1 cellular context compared by ENCODE assay signal in the genomic region with DNA sequence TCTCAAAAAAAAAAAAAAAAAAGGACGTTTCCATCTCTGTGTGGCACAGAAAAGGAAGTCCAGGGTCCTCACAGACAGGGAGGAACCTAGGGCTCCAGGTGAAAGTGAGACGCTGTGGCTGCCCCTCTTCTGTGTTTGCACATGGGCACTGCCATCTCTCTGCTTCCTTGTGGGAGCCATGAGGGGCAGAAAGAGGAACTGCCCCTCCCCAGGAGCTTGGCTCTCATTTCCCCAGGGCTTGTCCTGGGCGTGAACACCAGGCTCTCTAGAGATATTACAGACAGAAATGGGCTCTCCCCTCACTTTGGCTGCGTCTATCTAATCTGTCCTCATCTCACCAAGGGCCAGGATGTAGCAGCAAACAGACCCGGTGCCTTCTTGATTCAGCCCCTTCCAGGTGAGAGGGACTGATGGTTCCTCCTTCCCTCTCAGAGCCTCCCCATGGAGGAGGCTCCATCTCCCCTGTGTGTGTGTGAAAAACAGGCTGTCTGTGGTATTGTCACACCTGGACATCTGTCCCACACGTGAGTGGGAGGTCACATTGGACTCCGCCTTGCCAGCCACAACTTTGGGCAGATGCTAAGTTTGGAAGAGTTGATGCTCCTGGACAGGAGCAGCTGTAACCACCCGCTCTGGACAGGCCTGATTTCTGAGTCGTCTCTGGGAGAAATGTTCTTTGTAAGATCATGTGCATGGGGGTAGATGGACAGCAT.
TF ChIP-seq lines count a peak whose summit lies in the region.

No MANE protein-coding gene starts in this region.

TF ChIP-seq in GM23338, 12 proteins besides CTCF, POLR2A, EP300 and RAD21 (continued from another document):
- TF ChIP-seq, protein P1, sequence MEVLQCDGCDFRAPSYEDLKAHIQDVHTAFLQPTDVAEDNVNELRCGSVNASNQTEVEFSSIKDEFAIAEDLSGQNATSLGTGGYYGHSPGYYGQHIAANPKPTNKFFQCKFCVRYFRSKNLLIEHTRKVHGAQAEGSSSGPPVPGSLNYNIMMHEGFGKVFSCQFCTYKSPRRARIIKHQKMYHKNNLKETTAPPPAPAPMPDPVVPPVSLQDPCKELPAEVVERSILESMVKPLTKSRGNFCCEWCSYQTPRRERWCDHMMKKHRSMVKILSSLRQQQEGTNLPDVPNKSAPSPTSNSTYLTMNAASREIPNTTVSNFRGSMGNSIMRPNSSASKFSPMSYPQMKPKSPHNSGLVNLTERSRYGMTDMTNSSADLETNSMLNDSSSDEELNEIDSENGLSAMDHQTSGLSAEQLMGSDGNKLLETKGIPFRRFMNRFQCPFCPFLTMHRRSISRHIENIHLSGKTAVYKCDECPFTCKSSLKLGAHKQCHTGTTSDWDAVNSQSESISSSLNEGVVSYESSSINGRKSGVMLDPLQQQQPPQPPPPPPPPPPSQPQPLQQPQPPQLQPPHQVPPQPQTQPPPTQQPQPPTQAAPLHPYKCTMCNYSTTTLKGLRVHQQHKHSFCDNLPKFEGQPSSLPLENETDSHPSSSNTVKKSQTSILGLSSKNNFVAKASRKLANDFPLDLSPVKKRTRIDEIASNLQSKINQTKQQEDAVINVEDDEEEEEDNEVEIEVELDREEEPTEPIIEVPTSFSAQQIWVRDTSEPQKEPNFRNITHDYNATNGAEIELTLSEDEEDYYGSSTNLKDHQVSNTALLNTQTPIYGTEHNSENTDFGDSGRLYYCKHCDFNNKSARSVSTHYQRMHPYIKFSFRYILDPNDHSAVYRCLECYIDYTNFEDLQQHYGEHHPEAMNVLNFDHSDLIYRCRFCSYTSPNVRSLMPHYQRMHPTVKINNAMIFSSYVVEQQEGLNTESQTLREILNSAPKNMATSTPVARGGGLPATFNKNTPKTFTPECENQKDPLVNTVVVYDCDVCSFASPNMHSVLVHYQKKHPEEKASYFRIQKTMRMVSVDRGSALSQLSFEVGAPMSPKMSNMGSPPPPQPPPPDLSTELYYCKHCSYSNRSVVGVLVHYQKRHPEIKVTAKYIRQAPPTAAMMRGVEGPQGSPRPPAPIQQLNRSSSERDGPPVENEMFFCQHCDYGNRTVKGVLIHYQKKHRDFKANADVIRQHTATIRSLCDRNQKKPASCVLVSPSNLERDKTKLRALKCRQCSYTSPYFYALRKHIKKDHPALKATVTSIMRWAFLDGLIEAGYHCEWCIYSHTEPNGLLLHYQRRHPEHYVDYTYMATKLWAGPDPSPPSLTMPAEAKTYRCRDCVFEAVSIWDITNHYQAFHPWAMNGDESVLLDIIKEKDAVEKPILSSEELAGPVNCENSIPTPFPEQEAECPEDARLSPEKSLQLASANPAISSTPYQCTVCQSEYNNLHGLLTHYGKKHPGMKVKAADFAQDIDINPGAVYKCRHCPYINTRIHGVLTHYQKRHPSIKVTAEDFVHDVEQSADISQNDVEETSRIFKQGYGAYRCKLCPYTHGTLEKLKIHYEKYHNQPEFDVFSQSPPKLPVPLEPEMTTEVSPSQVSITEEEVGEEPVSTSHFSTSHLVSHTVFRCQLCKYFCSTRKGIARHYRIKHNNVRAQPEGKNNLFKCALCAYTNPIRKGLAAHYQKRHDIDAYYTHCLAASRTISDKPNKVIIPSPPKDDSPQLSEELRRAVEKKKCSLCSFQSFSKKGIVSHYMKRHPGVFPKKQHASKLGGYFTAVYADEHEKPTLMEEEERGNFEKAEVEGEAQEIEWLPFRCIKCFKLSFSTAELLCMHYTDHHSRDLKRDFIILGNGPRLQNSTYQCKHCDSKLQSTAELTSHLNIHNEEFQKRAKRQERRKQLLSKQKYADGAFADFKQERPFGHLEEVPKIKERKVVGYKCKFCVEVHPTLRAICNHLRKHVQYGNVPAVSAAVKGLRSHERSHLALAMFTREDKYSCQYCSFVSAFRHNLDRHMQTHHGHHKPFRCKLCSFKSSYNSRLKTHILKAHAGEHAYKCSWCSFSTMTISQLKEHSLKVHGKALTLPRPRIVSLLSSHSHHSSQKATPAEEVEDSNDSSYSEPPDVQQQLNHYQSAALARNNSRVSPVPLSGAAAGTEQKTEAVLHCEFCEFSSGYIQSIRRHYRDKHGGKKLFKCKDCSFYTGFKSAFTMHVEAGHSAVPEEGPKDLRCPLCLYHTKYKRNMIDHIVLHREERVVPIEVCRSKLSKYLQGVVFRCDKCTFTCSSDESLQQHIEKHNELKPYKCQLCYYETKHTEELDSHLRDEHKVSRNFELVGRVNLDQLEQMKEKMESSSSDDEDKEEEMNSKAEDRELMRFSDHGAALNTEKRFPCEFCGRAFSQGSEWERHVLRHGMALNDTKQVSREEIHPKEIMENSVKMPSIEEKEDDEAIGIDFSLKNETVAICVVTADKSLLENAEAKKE (CRISPR knock-in tag; IDR thresholded peaks at IDR 0.05), result no peak
- no peak for TF ChIP-seq ZNF331 (CRISPR knock-in tag; IDR thresholded peaks at IDR 0.05; ENCODE audit: low read depth)
- no peak for TF ChIP-seq STAT1 (IDR thresholded peaks at IDR 0.05; ENCODE audit: unreplicated experiment)
- TF ChIP-seq REST (IDR thresholded peaks at IDR 0.05; ENCODE audit: unreplicated experiment), result no peak
- TF ChIP-seq EZH2phosphoT487 (IDR thresholded peaks at IDR 0.05; ENCODE audit: unreplicated experiment), result no peak
- TF ChIP-seq NANOG (IDR thresholded peaks at IDR 0.05; ENCODE audit: borderline replicate concordance), result no peak
- TF ChIP-seq ZNF114 (CRISPR knock-in tag; IDR thresholded peaks at IDR 0.05), result no peak
TF ChIP-seq in GM23338: peak in this region for 0.
